20 cellular contexts compared by ENCODE assay signal in the genomic region with DNA sequence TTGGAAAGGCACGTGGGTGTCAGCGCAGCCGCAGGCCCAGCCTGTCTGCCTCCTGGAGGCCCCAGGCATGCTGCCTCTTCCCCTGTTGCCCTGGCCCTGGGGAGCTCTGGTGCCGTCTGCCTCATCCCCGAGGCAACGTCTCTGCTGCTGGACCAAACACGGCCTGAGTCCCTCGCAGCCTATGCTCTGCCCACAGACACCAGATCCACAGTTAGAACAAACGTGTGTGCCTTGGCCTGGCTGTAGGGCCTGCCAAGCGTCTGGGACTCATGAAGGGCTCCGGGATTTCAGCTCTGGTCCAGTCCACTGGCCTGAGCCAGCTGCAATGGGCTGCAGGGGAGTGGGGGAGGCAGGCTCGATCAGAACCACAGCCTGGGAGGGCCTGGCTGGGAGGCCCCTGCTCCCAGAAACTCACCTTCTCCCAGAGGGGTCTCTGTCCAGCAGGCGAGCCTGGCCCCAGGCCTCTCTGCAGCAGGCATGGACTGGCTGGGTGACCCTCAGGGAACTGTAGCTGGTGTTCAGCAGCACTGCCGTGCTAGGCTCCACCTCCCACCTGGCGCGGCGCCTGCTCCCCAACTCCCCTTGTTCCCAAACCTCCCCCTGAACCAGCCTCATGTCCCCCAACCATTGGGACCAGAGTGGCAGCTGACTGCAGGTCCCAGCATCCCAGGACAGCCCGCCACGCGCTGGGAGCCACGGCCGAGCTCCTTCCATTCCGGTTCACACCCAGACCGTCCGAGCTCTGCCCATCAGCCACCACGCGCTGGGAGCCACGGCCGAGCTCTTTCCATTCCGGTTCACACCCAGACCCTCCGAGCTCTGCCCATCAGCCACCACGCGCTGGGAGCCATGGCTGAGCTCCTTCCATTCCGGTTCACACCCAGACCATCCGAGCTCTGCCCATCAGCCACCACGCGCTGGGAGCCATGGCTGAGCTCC.
A peak's percentile ranks its signal among the peaks of the same experiment; 100 is the strongest.
DNase-seq lines count a peak whose midpoint lies in the region; ATAC-seq and TF ChIP-seq lines count a peak whose summit lies in the region.
"Had no signal": no experiment of that assay in that cellular context is flagged by ENCODE, and none has a peak within 500 bp of the region (broad histone marks: within the 10 kb centered on the region; RNA-seq: fewer than 3 reads in every experiment).

No MANE protein-coding gene starts in this region.

- no peaks in the 10 kb centered on the region for H3K79me2 ChIP-seq in trophoblast cell (ENCODE audit: control insufficient read depth, insufficient read depth, low read length, poor library complexity)

- H3K18ac ChIP-seq in trophoblast cell (ENCODE audit: low read length), result peak overlapping the region; percentile 52

- H3K4me3 ChIP-seq in right atrium auricular region (no peak overlapping the region), trophoblast cell (ENCODE audit: low read depth, low read length) (no peak overlapping the region)
- H3K4me3 ChIP-seq: SK-N-MC had no signal

- H2BK12ac ChIP-seq in trophoblast cell (ENCODE audit: low read length), result peak overlapping the region; percentile 2

- H3K36me3 Mint-ChIP-seq in CD14-positive monocyte, result peaks cover 4 to 6% of the 10 kb centered on the region in 2 donors
- H3K36me3 Mint-ChIP-seq: memory B cell had no signal

- no peaks in the 10 kb centered on the region for H3K27me3 ChIP-seq in right atrium auricular region
- no peaks in the 10 kb centered on the region for H3K27me3 ChIP-seq in trophoblast cell (ENCODE audit: insufficient read depth, low read length)

- ATAC-seq in HG03095 (IDR thresholded peaks at IDR 0.05; ENCODE audit: unreplicated experiment) (no peak), GM21360 (IDR thresholded peaks at IDR 0.05; ENCODE audit: unreplicated experiment) (no peak), HG02981 (IDR thresholded peaks at IDR 0.05; ENCODE audit: unreplicated experiment) (no peak)

- no peak overlapping the region for H3K4ac ChIP-seq in trophoblast cell (ENCODE audit: low read depth, low read length)

- no peak overlapping the region for H2BK120ac ChIP-seq in trophoblast cell (ENCODE audit: insufficient read depth, low read length, poor library complexity)

- no peak overlapping the region for H2AFZ ChIP-seq in trophoblast cell (ENCODE audit: insufficient read depth, low read length, poor library complexity)

- H4K12ac ChIP-seq in trophoblast cell (ENCODE audit: low read depth, low read length), result no peak overlapping the region

- no peak overlapping the region for H2AK5ac ChIP-seq in trophoblast cell (ENCODE audit: low read length)

- no CpG with 5 or more reads among the region's 37 CpGs for WGBS in trophoblast cell (ENCODE audit: extremely low coverage, insufficient coverage, insufficient read length)

- no peaks in the 10 kb centered on the region for H3K9me3 Mint-ChIP-seq in CD14-positive monocyte
- H3K9me3 Mint-ChIP-seq: activated T-helper 1 cell treated with anti-CD3 and anti-CD28 coated beads, Interleukin-12 subunit alpha, Interleukin-12 subunit beta, Interleukin-2, Interleukin-4 antibody, amounts not matched to agents 30 ng/mL and 10 ng/mL and 1 ng/mL, durations not matched to agents 14 hours and 24 hours and 36 hours; memory B cell; nephron progenitor cell had no signal

- no peak overlapping the region for H3K14ac ChIP-seq in trophoblast cell (ENCODE audit: low read length)

- no peak for TF ChIP-seq CTCF in CD14-positive monocyte (IDR thresholded peaks at IDR 0.05)
- TF ChIP-seq CTCF in right atrium auricular region (IDR thresholded peaks at IDR 0.05), result no peak

- H4K8ac ChIP-seq in trophoblast cell (ENCODE audit: low read depth, low read length), result no peak overlapping the region

- H4K91ac ChIP-seq in trophoblast cell (ENCODE audit: low read depth, low read length), result peak overlapping the region; percentile 1

- peaks cover 13% of the 10 kb centered on the region for H3K4me1 Mint-ChIP-seq in CD14-positive monocyte

- intact Hi-C loops in CD14-positive monocyte (cut with micrococcal nuclease), result no loop called here

- H2BK5ac ChIP-seq in trophoblast cell (ENCODE audit: low read depth, low read length, poor library complexity), result no peak overlapping the region

- H3K36me3 ChIP-seq in right atrium auricular region, result no peaks in the 10 kb centered on the region
- no peaks in the 10 kb centered on the region for H3K36me3 ChIP-seq in trophoblast cell (ENCODE audit: control insufficient read depth in 1 of 2, insufficient read depth in 2 of 2, low read length in 2 of 2)

- H3K4me1 ChIP-seq in right atrium auricular region (peaks cover 0 to 20% of the 10 kb centered on the region in 2 donors), trophoblast cell (ENCODE audit: control insufficient read depth in 1 of 2, insufficient read depth in 2 of 2, low read length in 2 of 2) (peaks cover 19 to 28% of the 10 kb centered on the region in 2 experiments)

- H3K4me2 ChIP-seq in trophoblast cell (ENCODE audit: low read length), result no peak overlapping the region

- H3K4me3 Mint-ChIP-seq in CD14-positive monocyte, result no peak overlapping the region
- H3K4me3 Mint-ChIP-seq: activated T-helper 1 cell treated with anti-CD3 and anti-CD28 coated beads, Interleukin-12 subunit alpha, Interleukin-12 subunit beta, Interleukin-2, Interleukin-4 antibody, amounts not matched to agents 30 ng/mL and 10 ng/mL and 1 ng/mL, durations not matched to agents 14 hours and 24 hours and 36 hours; immature natural killer cell; memory B cell; nephron progenitor cell had no signal

- H3K9ac ChIP-seq in trophoblast cell (ENCODE audit: low read length), result no peak overlapping the region

- no peak overlapping the region for H3K27ac Mint-ChIP-seq in CD14-positive monocyte
- H3K27ac Mint-ChIP-seq: activated T-helper 1 cell treated with anti-CD3 and anti-CD28 coated beads, Interleukin-12 subunit alpha, Interleukin-12 subunit beta, Interleukin-2, Interleukin-4 antibody, amounts not matched to agents 30 ng/mL and 10 ng/mL and 1 ng/mL, durations not matched to agents 14 hours and 24 hours and 36 hours; immature natural killer cell; memory B cell had no signal

- DNase-seq in CD14-positive monocyte (ENCODE audit: low spot score), result peak; percentile 41
- DNase-seq in NCI-H69 (lab: John Stamatoyannopoulos, UW), result peak; percentile 10
- peak; percentile 52 for DNase-seq in right atrium auricular region (ENCODE audit: low spot score)
- DNase-seq in trophoblast cell, result no peak
- DNase-seq in DMS53 (lab: John Stamatoyannopoulos, UW), result no peak
- DNase-seq: activated CD4-positive, alpha-beta T cell treated with anti-CD3 and anti-CD28 coated beads for 48 hours; COR-L47; effector CD8-positive, alpha-beta T cell; immature natural killer cell; NCI-H2081; NCI-H524 treated with DMSO at 0.1 percent for 48 hours; nephron progenitor cell; stimulated activated CD4-positive, alpha-beta T cell treated with anti-CD3 and anti-CD28 coated beads, Interleukin-1b, Interleukin-23, amount 100 ng/mL, for 48 hours; T-helper 9 cell had no signal

- H3K27ac ChIP-seq in right atrium auricular region (no peak overlapping the region), trophoblast cell (ENCODE audit: low read depth, low read length) (no peak overlapping the region)
- H3K27ac ChIP-seq: SK-N-MC had no signal

- H3K79me1 ChIP-seq in trophoblast cell (ENCODE audit: low read length), result peaks cover 13% of the 10 kb centered on the region

- H3K9me3 ChIP-seq in right atrium auricular region (no peaks in the 10 kb centered on the region), trophoblast cell (ENCODE audit: insufficient read depth, low read depth, low read length) (peaks cover 7% of the 10 kb centered on the region)

- H3K23ac ChIP-seq in trophoblast cell (ENCODE audit: low read length), result no peak overlapping the region

- peaks cover 16 to 22% (median 17%) of the 10 kb centered on the region in 3 donors for H3K27me3 Mint-ChIP-seq in CD14-positive monocyte (ENCODE audit: low read depth in 3 of 3)

Comparison
In these comparisons a context has a peak if more than half of its experiments do, and no peak if none do; other contexts are left out.
1. DNase-seq: peak in CD14-positive monocyte (single experiment), NCI-H69 (single experiment) and right atrium auricular region (single experiment); none in trophoblast cell (0 of 2) and DMS53 (single experiment).